Comparison of ENCODE assay signal across 14 cellular contexts in genomic region chr5:56812110-56812509, GRCh38. TPM values are rescaled to one million over a fixed set of nuclear protein-coding genes. Genes with fewer than 3 reads are reported as not detected.
DNase-seq lines count a peak whose midpoint lies in the region; ATAC-seq and TF ChIP-seq lines count a peak whose summit lies in the region.
"Had no signal": no experiment of that assay in that cellular context is flagged by ENCODE, and none has a peak within 500 bp of the region (broad histone marks: within the 10 kb centered on the region; RNA-seq: fewer than 3 reads in every experiment).

No MANE protein-coding gene starts in this region.

- H3K27ac Mint-ChIP-seq in HFFc6: no peak overlapping the region
- H3K27ac Mint-ChIP-seq: activated T-helper 1 cell treated with anti-CD3 and anti-CD28 coated beads, Interleukin-12 subunit alpha, Interleukin-12 subunit beta, Interleukin-2, Interleukin-4 antibody, amounts not matched to agents 30 ng/mL and 10 ng/mL and 1 ng/mL, durations not matched to agents 14 hours and 24 hours and 36 hours had no signal

- peaks cover 17% of the 10 kb centered on the region for H3K27me3 Mint-ChIP-seq in HFFc6 (ENCODE audit: insufficient read depth)

- no peak overlapping the region for H3K4me3 Mint-ChIP-seq in HFFc6
- H3K4me3 Mint-ChIP-seq: activated T-helper 1 cell treated with anti-CD3 and anti-CD28 coated beads, Interleukin-12 subunit alpha, Interleukin-12 subunit beta, Interleukin-2, Interleukin-4 antibody, amounts not matched to agents 30 ng/mL and 10 ng/mL and 1 ng/mL, durations not matched to agents 14 hours and 24 hours and 36 hours had no signal

- H3K9me3 Mint-ChIP-seq in HFFc6: no peaks in the 10 kb centered on the region
- H3K9me3 Mint-ChIP-seq: activated T-helper 1 cell treated with anti-CD3 and anti-CD28 coated beads, Interleukin-12 subunit alpha, Interleukin-12 subunit beta, Interleukin-2, Interleukin-4 antibody, amounts not matched to agents 30 ng/mL and 10 ng/mL and 1 ng/mL, durations not matched to agents 14 hours and 24 hours and 36 hours had no signal

- DNase-seq in NCI-H2171 treated with DMSO at 0.1 percent for 48 hours (lab: John Stamatoyannopoulos, UW) (peak; percentile 44), NCI-H2171 (lab: John Stamatoyannopoulos, UW) (no peak), HFFc6 (peak; percentile 18), OCI-M1 (lab: John Stamatoyannopoulos, UW) (peak; percentile 79), islet precursor cell (peak; percentile 80), OCI-M2 (lab: John Stamatoyannopoulos, UW; ENCODE audit: unreplicated experiment) (no peak)
- no peak for DNase-seq in central memory CD4-positive, alpha-beta T cell
- DNase-seq: activated CD4-positive, alpha-beta T cell treated with anti-CD3 and anti-CD28 coated beads, Interleukin-2, amount 50 U/mL, for 1 hour; amniotic stem cell; DND-41; glutamatergic neuron; testis had no signal

- peaks cover 9% of the 10 kb centered on the region for H3K4me1 Mint-ChIP-seq in HFFc6 (ENCODE audit: low read depth)

- ATAC-seq in GM18520 (IDR thresholded peaks at IDR 0.05; ENCODE audit: unreplicated experiment): no peak

- H3K36me3 Mint-ChIP-seq in HFFc6 (ENCODE audit: low read depth): no peaks in the 10 kb centered on the region

- TF ChIP-seq CTCF in HFFc6 (IDR thresholded peaks at IDR 0.05): no peak

RNA-seq across cellular contexts. Expression of gene MAP3K1, which starts 3.2 kb away (rescaled TPM):
- total RNA-seq in HFFc6 (2021; fragmentation: NEBNext Ultra II Directional; extraction: Animal tissue kit (Norgen Biotek cat#: 25700)): 1 to 10 TPM; 3.4 to 4.7 (median 3.7) TPM

Comparison
In these comparisons a context has a peak if more than half of its experiments do, and no peak if none do; other contexts are left out.
1. DNase-seq: peak in NCI-H2171 treated with DMSO at 0.1 percent for 48 hours (single experiment), HFFc6 (single experiment), OCI-M1 (single experiment) and islet precursor cell (single experiment); none in NCI-H2171 (single experiment), central memory CD4-positive, alpha-beta T cell (single experiment) and OCI-M2 (single experiment).